ENCODE assay signal across 15 cellular contexts in genomic region chr2:214261683-214262082, GRCh38.
"Had no signal": no experiment of that assay in that cellular context is flagged by ENCODE, and none has a peak within 500 bp of the region (broad histone marks: within the 10 kb centered on the region; RNA-seq: fewer than 3 reads in every experiment).

No MANE protein-coding gene starts in this region.

- H3K4me1 Mint-ChIP-seq: stimulated activated naive B cell treated with anti-CD40 and anti-IgM and Interleukin-4, amounts not matched to agents 10 μg/mL and 1 μg/mL and 100 μg/mL, for 72 hours had no signal

- H3K4me3 ChIP-seq: colonic mucosa, lung, right lobe of liver, spleen, transverse colon had no signal

- H3K27ac Mint-ChIP-seq: stimulated activated naive B cell treated with anti-CD40 and anti-IgM and Interleukin-4, amounts not matched to agents 10 μg/mL and 1 μg/mL and 100 μg/mL, for 72 hours had no signal

- DNase-seq: activated naive CD4-positive, alpha-beta T cell treated with anti-CD3 and anti-CD28 coated beads, Interleukin-2, amount 50 U/mL, for 16 hours; activated T-cell treated with anti-CD3 and anti-CD28 coated beads, Interleukin-2, amount 50 U/mL, for 1 hour; amniotic stem cell; colonic mucosa; effector CD4-positive, alpha-beta T cell; hypothalamus; left colon; midbrain; right lobe of liver; spleen; stimulated activated CD4-positive, alpha-beta T cell treated with anti-CD3 and anti-CD28 coated beads, Interleukin-1b, Interleukin-23, amount 100 ng/mL, for 48 hours; stimulated activated naive B cell treated with anti-CD40 and anti-IgM and Interleukin-4, amounts not matched to agents 10 μg/mL and 1 μg/mL and 100 μg/mL, for 72 hours; substantia nigra; transverse colon had no signal

- H3K36me3 Mint-ChIP-seq: stimulated activated naive B cell treated with anti-CD40 and anti-IgM and Interleukin-4, amounts not matched to agents 10 μg/mL and 1 μg/mL and 100 μg/mL, for 72 hours had no signal

- H3K4me3 Mint-ChIP-seq: stimulated activated naive B cell treated with anti-CD40 and anti-IgM and Interleukin-4, amounts not matched to agents 10 μg/mL and 1 μg/mL and 100 μg/mL, for 72 hours had no signal
